ENCODE assay signal across 22 cellular contexts in the genomic region with DNA sequence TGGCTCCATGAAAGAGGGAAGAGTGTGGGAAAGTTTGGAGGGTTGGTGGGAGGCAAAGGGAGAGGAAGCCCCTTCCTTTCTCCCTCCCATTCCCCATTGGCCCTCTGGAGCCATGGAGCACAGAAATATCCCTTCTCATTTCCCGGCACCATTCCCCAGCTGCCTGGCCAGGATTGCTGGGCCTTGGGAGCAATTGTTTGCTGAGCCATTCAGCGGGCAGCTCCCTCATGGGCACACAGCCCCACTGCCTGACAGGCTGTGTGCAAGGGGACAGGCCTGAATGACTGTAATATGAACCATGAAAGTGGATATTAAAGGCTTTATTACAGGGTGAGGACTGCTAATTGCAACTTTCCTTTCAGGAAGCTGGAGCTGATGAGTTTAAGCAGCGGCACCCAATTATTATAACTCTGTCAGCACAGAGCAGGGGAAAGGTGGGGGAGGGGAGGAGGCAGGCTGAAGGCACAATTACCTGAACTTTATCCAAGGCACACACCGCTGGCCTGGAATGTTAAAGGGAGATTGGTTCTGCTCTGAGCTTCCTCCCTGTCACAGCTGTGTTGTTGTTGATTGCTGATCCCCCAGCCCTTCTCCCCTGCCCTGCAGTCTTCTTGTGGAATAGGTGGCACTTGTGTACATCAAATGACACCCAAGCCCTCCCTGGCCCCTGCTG.
A peak's percentile ranks its signal among the peaks of the same experiment; 100 is the strongest.
DNase-seq lines count a peak whose midpoint lies in the region; ATAC-seq and TF ChIP-seq lines count a peak whose summit lies in the region.
"Had no signal": no experiment of that assay in that cellular context is flagged by ENCODE, and none has a peak within 500 bp of the region (broad histone marks: within the 10 kb centered on the region; RNA-seq: fewer than 3 reads in every experiment).

No MANE protein-coding gene starts in this region.

- peaks cover 16 to 36% of the 10 kb centered on the region in 2 donors for H3K27me3 Mint-ChIP-seq in natural killer cell (ENCODE audit: low read depth in 2 of 2)
- H3K27me3 Mint-ChIP-seq: T-helper 17 cell had no signal

- H3K9me3 ChIP-seq in left ventricle myocardium inferior (replicated peaks) (peaks cover 14% of the 10 kb centered on the region), RWPE2 (ENCODE audit: severe bottlenecking) (no peaks in the 10 kb centered on the region)
- H3K9me3 ChIP-seq: adrenal gland, upper lobe of left lung had no signal

- no peak overlapping the region for H3K4me3 Mint-ChIP-seq in natural killer cell
- H3K4me3 Mint-ChIP-seq: B cell, H9, immature natural killer cell, T-helper 17 cell had no signal

- H3K4me1 ChIP-seq in left ventricle myocardium inferior (no peaks in the 10 kb centered on the region), RWPE2 (ENCODE audit: insufficient read depth, poor library complexity, severe bottlenecking) (peaks cover 25% of the 10 kb centered on the region)
- H3K4me1 ChIP-seq: adrenal gland, breast epithelium, heart left ventricle, upper lobe of left lung had no signal

- H3K27me3 ChIP-seq in left ventricle myocardium inferior (ENCODE audit: low read depth), result peaks cover 58% of the 10 kb centered on the region
- no peaks in the 10 kb centered on the region for H3K27me3 ChIP-seq in RWPE2 (ENCODE audit: insufficient read depth, poor library complexity, severe bottlenecking)
- H3K27me3 ChIP-seq in dorsolateral prefrontal cortex, result peaks cover 0 to 8% (median 0%) of the 10 kb centered on the region in 45 donors
- H3K27me3 ChIP-seq: upper lobe of left lung had no signal

- peaks cover 2 to 6% of the 10 kb centered on the region in 2 donors for H3K9me3 Mint-ChIP-seq in natural killer cell

- intact Hi-C loops in Right ventricle myocardium inferior (cut with DNase I) (no loop called here), left ventricle myocardium inferior (cut with micrococcal nuclease) (no loop called here), natural killer cell (cut with micrococcal nuclease) (no loop called here), dorsolateral prefrontal cortex (cut with DNase I) (no loop called here)

- TF ChIP-seq CTCF in left ventricle myocardium inferior (IDR thresholded peaks at IDR 0.05; ENCODE audit: borderline replicate concordance) (no peak), RWPE2 (IDR thresholded peaks at IDR 0.05; ENCODE audit: poor library complexity, severe bottlenecking) (no peak), natural killer cell (IDR thresholded peaks at IDR 0.05) (no peak), dorsolateral prefrontal cortex (IDR thresholded peaks at IDR 0.05 in 54 of 56, conservative IDR thresholded peaks at IDR 0.05 in 2 of 56; ENCODE audit: low read depth in 1 of 56, partially characterized antibody in 56 of 56) (no peak)

- H3K27ac ChIP-seq in left ventricle myocardium inferior (replicated peaks), result no peak overlapping the region
- no peak overlapping the region for H3K27ac ChIP-seq in RWPE2 (ENCODE audit: poor library complexity, severe bottlenecking)
- H3K27ac ChIP-seq in dorsolateral prefrontal cortex, result no peak overlapping the region
- H3K27ac ChIP-seq: adrenal gland, breast epithelium, heart left ventricle, upper lobe of left lung had no signal

- DNase-seq in Right ventricle myocardium inferior (ENCODE audit: missing footprints), result peak; percentile 41
- no peak for DNase-seq in left ventricle myocardium inferior
- peak; percentile 91 for DNase-seq in NCI-H2107 treated with DMSO at 0.1 percent for 48 hours (lab: John Stamatoyannopoulos, UW; ENCODE audit: unreplicated experiment)
- DNase-seq in RWPE2 (ENCODE audit: low spot score), result peak; percentile 16
- DNase-seq in activated CD4-positive, alpha-beta T cell treated with anti-CD3 and anti-CD28 coated beads, Interleukin-2, amount 50 U/mL, for 4 hours, result no peak
- no peak for DNase-seq in natural killer cell
- no peak for DNase-seq in dorsolateral prefrontal cortex
- DNase-seq: 8988T, activated T-cell treated with anti-CD3 and anti-CD28 coated beads for 4 hours, cortex of kidney, H9, heart left ventricle, immature natural killer cell, MV-4-11, NCI-H526 treated with DMSO at 0.1 percent for 48 hours, PC-3, T-helper 17 cell, upper lobe of left lung had no signal

- no peak overlapping the region for H3K27ac Mint-ChIP-seq in natural killer cell
- H3K27ac Mint-ChIP-seq: B cell, H9, immature natural killer cell, T-helper 17 cell had no signal

- H3K4me3 ChIP-seq in left ventricle myocardium inferior (no peak overlapping the region), RWPE2 (ENCODE audit: severe bottlenecking) (no peak overlapping the region), dorsolateral prefrontal cortex (no peak overlapping the region)
- H3K4me3 ChIP-seq: adrenal gland, breast epithelium, heart left ventricle, upper lobe of left lung had no signal

- no peaks in the 10 kb centered on the region for H3K36me3 Mint-ChIP-seq in natural killer cell

- H3K36me3 ChIP-seq in left ventricle myocardium inferior, result no peaks in the 10 kb centered on the region
- no peaks in the 10 kb centered on the region for H3K36me3 ChIP-seq in RWPE2 (ENCODE audit: low read depth)
- H3K36me3 ChIP-seq: adrenal gland, breast epithelium, heart left ventricle, upper lobe of left lung had no signal

- peaks cover 0 to 24% of the 10 kb centered on the region in 2 donors for H3K4me1 Mint-ChIP-seq in natural killer cell
- H3K4me1 Mint-ChIP-seq: B cell, immature natural killer cell had no signal

- ATAC-seq in Right ventricle myocardium inferior (no peak), RWPE2 (ENCODE audit: low read depth) (no peak), natural killer cell (no peak), GM18909 (IDR thresholded peaks at IDR 0.05; ENCODE audit: poor library complexity, unreplicated experiment) (no peak)
- ATAC-seq: heart left ventricle, PC-3, T-helper 17 cell had no signal

Comparison
In these comparisons a context has a peak if more than half of its experiments do, and no peak if none do; other contexts are left out.
1. DNase-seq: peak in Right ventricle myocardium inferior (single experiment), NCI-H2107 treated with DMSO at 0.1 percent for 48 hours (single experiment) and RWPE2 (single experiment); none in left ventricle myocardium inferior (single experiment), activated CD4-positive, alpha-beta T cell treated with anti-CD3 and anti-CD28 coated beads, Interleukin-2, amount 50 U/mL, for 4 hours (0 of 2), natural killer cell (single experiment) and dorsolateral prefrontal cortex (0 of 10).